In the genomic region with DNA sequence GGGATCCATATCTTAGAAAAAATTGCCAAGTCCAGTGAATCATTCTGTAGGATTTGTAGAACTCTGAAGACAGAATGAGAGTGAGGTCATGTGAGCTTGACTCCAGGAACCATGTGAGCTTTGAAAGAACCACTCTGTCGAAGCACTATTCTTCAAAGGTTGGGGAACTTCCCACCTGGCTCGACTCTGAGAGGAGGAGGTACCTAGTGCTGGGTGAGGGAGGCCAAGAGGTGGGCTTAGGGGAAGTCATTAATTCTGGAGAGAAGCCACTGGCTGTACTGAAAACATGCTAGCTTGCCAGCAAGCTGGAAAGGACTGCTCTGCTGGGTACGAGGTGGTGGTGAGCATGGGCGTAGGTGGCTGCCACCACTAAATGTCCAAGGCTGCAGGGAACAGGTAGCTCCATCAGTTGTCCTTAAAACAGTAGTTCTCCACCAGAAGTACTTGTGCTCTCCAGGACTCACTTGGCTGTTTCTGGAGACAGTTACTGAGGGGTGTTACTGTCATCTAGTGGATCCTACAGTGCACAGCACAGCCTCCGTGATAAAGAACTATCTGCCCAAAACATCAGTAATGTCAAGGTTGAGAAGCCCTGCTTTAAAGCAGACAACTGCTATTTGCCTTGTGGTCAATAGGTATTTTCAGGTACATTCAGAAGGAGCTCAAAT, we compare ENCODE assay signal across 8 cellular contexts. TPM values are rescaled to one million over a fixed set of nuclear protein-coding genes. Genes with fewer than 3 reads are reported as not detected.
DNase-seq lines count a peak whose midpoint lies in the region; ATAC-seq, FAIRE-seq and TF ChIP-seq lines count a peak whose summit lies in the region.

No MANE protein-coding gene starts in this region.

- peak; percentile 75 for FAIRE-seq in K562 (lab: Jason Lieb, UNC)

- no peak overlapping the region for H2AFZ ChIP-seq in K562 (ENCODE audit: low read depth, low read length)

- WGBS in K562 (ENCODE audit: insufficient coverage, low coverage, missing lambda C conversion rate): 58% methylated on average over 5 of the region's 5 CpGs

- 0 out of 4 replicates have a peak overlapping the region, but pooled peaks of 1 of the 2 experiments have one; percentile 18 for H3K9ac ChIP-seq in K562 (ENCODE audit: insufficient read depth in 1 of 2, low read depth in 2 of 2, low read length in 2 of 2)

- H3K4me1 ChIP-seq in K562 (replicated peaks in 1 of 2; ENCODE audit: control insufficient read depth in 2 of 2, insufficient read depth in 2 of 2, low read length in 2 of 2): peaks cover 0 to 6% of the 10 kb centered on the region in 2 experiments; a peak in 3 of 5 replicates
- H3K4me1 ChIP-seq in lower lobe of right lung: no peaks in the 10 kb centered on the region

- TF ChIP-seq CTCF in K562 (IDR thresholded peaks at IDR 0.05 in 2 of 3, conservative IDR thresholded peaks at IDR 0.05 in 1 of 3; ENCODE audit: insufficient read depth in 2 of 3, low read depth in 1 of 3, low read length in 3 of 3): peak; percentile 73 to 84 (median 78)
- TF ChIP-seq CTCF in lower lobe of right lung (IDR thresholded peaks at IDR 0.05): peak; percentile 39

- no peaks in the 10 kb centered on the region for H3K9me1 ChIP-seq in K562 (ENCODE audit: control insufficient read depth, insufficient read depth, low read length)

- peaks cover 33% of the 10 kb centered on the region for H3K27me3 Mint-ChIP-seq in activated CD8-positive, alpha-beta memory T cell treated with anti-CD3 and anti-CD28 coated beads, Interleukin-2, amount 10 ng/mL, durations not matched to agents 7 days and 5 days

- CTCF ChIA-PET in activated CD8-positive, alpha-beta memory T cell treated with anti-CD3 and anti-CD28 coated beads, Interleukin-2, amount 10 ng/mL, durations not matched to agents 7 days and 5 days (lab: Charles Lee): interaction anchor here (0.8 to 1.7 kb wide), 9 partner anchors 10 to 630 kb away, joined by 3 to 9 read pairs (median 3); no protein-coding TSS in a partner anchor
- CTCF ChIA-PET in K562 (lab: Yijun Ruan, JAX; ENCODE audit: low intra/inter-chr PET ratio): interaction anchor here (0.7 kb wide), 1 partner anchor 633 kb away, joined by 3 read pairs; no protein-coding TSS in a partner anchor

- H3K4me2 ChIP-seq in K562 (ENCODE audit: insufficient read depth, low read length): no peak overlapping the region

- peaks cover 42% of the 10 kb centered on the region for H3K36me3 ChIP-seq in K562 (ENCODE audit: control insufficient read depth, insufficient read depth, low read length)
- H3K36me3 ChIP-seq in lower lobe of right lung: peaks cover 35% of the 10 kb centered on the region

- peak; percentile 55 for ATAC-seq in activated CD8-positive, alpha-beta memory T cell treated with anti-CD3 and anti-CD28 coated beads, Interleukin-2, amount 10 ng/mL, durations not matched to agents 7 days and 5 days
- ATAC-seq in K562 (peak; percentile 92), lower lobe of right lung (peak; percentile 51 to 59), HG02642 (IDR thresholded peaks at IDR 0.05; ENCODE audit: poor library complexity, unreplicated experiment) (no peak)

- no peaks in the 10 kb centered on the region for H3K9me3 ChIP-seq in K562 (replicated peaks; ENCODE audit: control insufficient read depth, insufficient read depth, low read depth, low read length)
- peaks cover 7% of the 10 kb centered on the region for H3K9me3 ChIP-seq in lower lobe of right lung

- intact Hi-C loops in K562 (cut with micrococcal nuclease) (loop anchor here (1.0 to 10.0 kb wide), 5 partner anchors 125 to 632 kb away; no protein-coding TSS in a partner anchor), lower lobe of right lung (cut with DNase I) (no loop called here)

- H3K4me1 Mint-ChIP-seq in activated CD8-positive, alpha-beta memory T cell treated with anti-CD3 and anti-CD28 coated beads, Interleukin-2, amount 10 ng/mL, durations not matched to agents 7 days and 5 days: peaks cover 9% of the 10 kb centered on the region

- H3K36me3 Mint-ChIP-seq in activated CD8-positive, alpha-beta memory T cell treated with anti-CD3 and anti-CD28 coated beads, Interleukin-2, amount 10 ng/mL, durations not matched to agents 7 days and 5 days: peaks cover 21% of the 10 kb centered on the region

- no peaks in the 10 kb centered on the region for H4K20me1 ChIP-seq in K562 (replicated peaks; ENCODE audit: control insufficient read depth, insufficient read depth, low read length)

- TF ChIP-seq RAD21 in K562 (CRISPR knock-in tag; conservative IDR thresholded peaks at IDR 0.05 in 1 of 2, IDR thresholded peaks at IDR 0.05 in 1 of 2): peak; percentile 80 to 90

- H3K27ac ChIP-seq in K562 (ENCODE audit: extremely low read depth, low read depth, low read length): no peak overlapping the region
- no peak overlapping the region for H3K27ac ChIP-seq in lower lobe of right lung

- no peak overlapping the region for H3K4me3 Mint-ChIP-seq in activated CD8-positive, alpha-beta memory T cell treated with anti-CD3 and anti-CD28 coated beads, Interleukin-2, amount 10 ng/mL, durations not matched to agents 7 days and 5 days

- no peak for TF ChIP-seq EP300 in K562 (IDR thresholded peaks at IDR 0.05; ENCODE audit: low read length)

- H3K27ac Mint-ChIP-seq in activated CD8-positive, alpha-beta memory T cell treated with anti-CD3 and anti-CD28 coated beads, Interleukin-2, amount 10 ng/mL, durations not matched to agents 7 days and 5 days: no peak overlapping the region

- no TSS peak for BruUV-seq in K562 (replicated peaks; lab: Mats Ljungman, UMichigan)

- H3K27me3 ChIP-seq in K562 (ENCODE audit: control insufficient read depth in 2 of 2, insufficient read depth in 2 of 2, low read length in 2 of 2) (0 out of 5 replicates have a peak, but pooled peaks cover 2 to 4% of the 10 kb centered on the region in 2 experiments), lower lobe of right lung (ENCODE audit: low read depth) (peaks cover 4% of the 10 kb centered on the region)

- H3K79me2 ChIP-seq in K562 (ENCODE audit: control insufficient read depth, insufficient read depth, low read length): no peaks in the 10 kb centered on the region

- H3K9me3 Mint-ChIP-seq in activated CD8-positive, alpha-beta memory T cell treated with anti-CD3 and anti-CD28 coated beads, Interleukin-2, amount 10 ng/mL, durations not matched to agents 7 days and 5 days (ENCODE audit: low read depth): peaks cover 2% of the 10 kb centered on the region

- peak; percentile 54 for TF ChIP-seq POLR2A in K562 (conservative IDR thresholded peaks at IDR 0.05)

- in situ Hi-C loops in K562 (cut with MboI): no loop called here

- POLR2A ChIA-PET in K562 (lab: Yijun Ruan, JAX): interaction anchor here (0.6 to 3.1 kb wide), 6 partner anchors 9 to 724 kb away, joined by 3 to 6 read pairs (median 3); no protein-coding TSS in a partner anchor

- no peak for DNase-seq in activated CD8-positive, alpha-beta memory T cell treated with anti-CD3 and anti-CD28 coated beads, Interleukin-2, amount 10 ng/mL, durations not matched to agents 7 days and 5 days
- no peak for DNase-seq in activated CD8-positive, alpha-beta memory T cell treated with anti-CD3 and anti-CD28 coated beads for 24 hours
- DNase-seq in M059J (ENCODE audit: low read depth) (peak; percentile 40), K562 (ENCODE audit: extremely low read depth in 1 of 4, low spot score in 3 of 4) (peak in 2 of 4 experiments; percentile 59 to 64), lower lobe of right lung (no peak), GOT3 (lab: John Stamatoyannopoulos, UW) (no peak)
- DNase-seq in activated CD4-positive, alpha-beta T cell treated with anti-CD3 and anti-CD28 coated beads for 1 hour: no peak

- H3K4me3 ChIP-seq in K562: no peak overlapping the region
- no peak overlapping the region for H3K4me3 ChIP-seq in lower lobe of right lung

TF ChIP-seq in K562, 482 proteins besides CTCF, POLR2A, EP300 and RAD21 (continues in another document):
- TF ChIP-seq RB1 (IDR thresholded peaks at IDR 0.05; ENCODE audit: low read depth) (peak; percentile 51), GATA2 (CRISPR knock-in tag; IDR thresholded peaks at IDR 0.05) (peak; percentile 70), NCOA1 (IDR thresholded peaks at IDR 0.05; ENCODE audit: low read depth) (no peak), L3MBTL2 (IDR thresholded peaks at IDR 0.05) (peak; percentile 76), CHD2 (IDR thresholded peaks at IDR 0.05; ENCODE audit: low read depth, low read length) (peak; percentile 21; the same call in 1 of the 2 replicates), POLR2G (IDR thresholded peaks at IDR 0.05; ENCODE audit: low read depth, low read length) (peak; percentile 49; the same call in 1 of the 2 replicates), RBM22 (IDR thresholded peaks at IDR 0.05; ENCODE audit: low read depth, low read length, poor library complexity, severe bottlenecking) (peak; percentile 13), ZNF589 (CRISPR knock-in tag; IDR thresholded peaks at IDR 0.05; ENCODE audit: low read depth) (no peak)

RNA-seq across cellular contexts. Expression of a gene that starts 34.7 kb away (rescaled TPM):
- 10 to 100 TPM; 41.2 to 42.7 TPM for total RNA-seq in activated CD8-positive, alpha-beta memory T cell treated with anti-CD3 and anti-CD28 coated beads, Interleukin-2, amount 10 ng/mL, durations not matched to agents 7 days and 5 days
- 40.3 and 50.4 TPM in 2 replicates for total RNA-seq in M059J (2014; rRNA removed; shearing (Covaris generic))
- 70.0 and 111 TPM in 2 replicates for total RNA-seq in K562 (2011; cell fraction: chromatin; rRNA removed; ENCODE audit: low replicate concordance)
- 56.6 and 62.9 TPM in 2 replicates for total RNA-seq in K562 (2011; cell fraction: nucleolus; rRNA removed)
- total RNA-seq in K562 (2011; cell fraction: nucleoplasm; rRNA removed): 49.5 and 50.1 TPM in 2 replicates
- 15.7 and 17.8 TPM in 2 replicates for total RNA-seq in K562 (2014; rRNA removed)
- total RNA-seq in K562 (2014; rRNA removed; fragmentation: Illumina TruSeq; extraction: Trizol): 19.5 and 22.7 TPM in 2 replicates
- 12.5 and 13.6 TPM in 2 replicates for total RNA-seq in K562 (2015; rRNA removed; fragmentation: Illumina TruSeq; extraction: Trizol)
- 24.7 and 27.7 TPM in 2 replicates for total RNA-seq in K562 (2021)
- polyA plus RNA-seq in K562 (2011; rRNA removed): 17.1 and 21.6 TPM in 2 replicates
- 18.3 and 24.0 TPM in 2 replicates for polyA plus RNA-seq in K562 (2011; cell fraction: cytosol; rRNA removed)
- 28.6 and 33.9 TPM in 2 replicates for polyA plus RNA-seq in K562 (2011; cell fraction: nucleus; rRNA removed)
- 15.0 and 17.4 TPM in 2 replicates for polyA plus RNA-seq in K562 (2012)
- polyA plus RNA-seq in K562 (2014; fragmentation: Illumina TruSeq; extraction: Trizol): 22.9 and 26.1 TPM in 2 replicates
- 1 to 10 TPM; 3.0 to 3.3 TPM for polyA plus RNA-seq in K562 (2014; fragmentation: Nextera tagmentation; extraction: Ambion mirVana)
- polyA plus RNA-seq in K562 (2014; rRNA removed): 13.7 and 16.9 TPM in 2 replicates
- 24.2 and 30.1 TPM in 2 replicates for polyA minus RNA-seq in K562 (2011; rRNA and poly(A)+ RNA removed)
- polyA minus RNA-seq in K562 (2011; cell fraction: cytosol; rRNA and poly(A)+ RNA removed): 19.8 and 20.9 TPM in 2 replicates
- polyA minus RNA-seq in K562 (2011; cell fraction: nucleus; rRNA and poly(A)+ RNA removed): 18.7 and 22.3 TPM in 2 replicates
- 4.5 TPM for total RNA-seq in lower lobe of right lung
